1 cellular context compared by ENCODE assay signal in genomic region chr11:612201-612960, GRCh38.
TF ChIP-seq lines count a peak whose summit lies in the region.

No MANE protein-coding gene starts in this region.

TF ChIP-seq in HCT116, 20 proteins besides CTCF, POLR2A, EP300 and RAD21 (continued from another document):
- TF ChIP-seq ZBTB33 (IDR thresholded peaks at IDR 0.05; ENCODE audit: extremely low read depth, insufficient replicate concordance, low read length), result peak; percentile 11
- TF ChIP-seq ZFX (IDR thresholded peaks at IDR 0.05), result no peak
- TF ChIP-seq EZH2 (IDR thresholded peaks at IDR 0.05), result no peak
- TF ChIP-seq ZNF274 (IDR thresholded peaks at IDR 0.05; ENCODE audit: low read depth, low read length), result no peak
- TF ChIP-seq SRF (IDR thresholded peaks at IDR 0.05; ENCODE audit: low read depth), result no peak
- TF ChIP-seq SP1 (IDR thresholded peaks at IDR 0.05; ENCODE audit: low read depth), result no peak
- TF ChIP-seq POLR2AphosphoS5 (IDR thresholded peaks at IDR 0.05; ENCODE audit: low read depth, low read length), result no peak
